Comparison of ENCODE assay signal across 30 cellular contexts in genomic region chr17:33242725-33243124, GRCh38. TPM values are rescaled to one million over a fixed set of nuclear protein-coding genes. Genes with fewer than 3 reads are reported as not detected.
"Had no signal": no experiment of that assay in that cellular context is flagged by ENCODE, and none has a peak within 500 bp of the region (broad histone marks: within the 10 kb centered on the region; RNA-seq: fewer than 3 reads in every experiment).

No MANE protein-coding gene starts in this region.

- H3K36me3 Mint-ChIP-seq: mesothelial cell of epicardium; naive B cell; natural killer cell treated with Interleukin-12 subunit alpha and Interleukin-12 subunit beta and Interleukin-15 and Interleukin-18, amount 100 ng/mL, for 72 hours; stimulated activated effector memory CD8-positive, alpha-beta T cell treated with anti-CD3 and anti-CD28 coated beads, Interleukin-12 subunit alpha, Interleukin-12 subunit beta, amount 100 ng/mL, for 72 hours had no signal

- H3K27ac ChIP-seq: dorsolateral prefrontal cortex, gastrocnemius medialis, parathyroid adenoma, sigmoid colon, stomach, tibial artery, upper lobe of left lung, uterus had no signal

- H3K4me3 ChIP-seq: dorsolateral prefrontal cortex, gastrocnemius medialis, mucosa of descending colon, sigmoid colon, stomach, tibial artery, upper lobe of left lung, uterus had no signal

- ATAC-seq: gastrocnemius medialis; mucosa of descending colon; stimulated activated effector memory CD8-positive, alpha-beta T cell treated with anti-CD3 and anti-CD28 coated beads, Interleukin-12 subunit alpha, Interleukin-12 subunit beta, amount 100 ng/mL, for 72 hours had no signal

- H3K36me3 ChIP-seq: gastrocnemius medialis, sigmoid colon, stomach, tibial artery, upper lobe of left lung, uterus had no signal

- H3K4me1 ChIP-seq: gastrocnemius medialis, parathyroid adenoma, sigmoid colon, stomach, tibial artery, upper lobe of left lung, uterus had no signal

- H3K4me1 Mint-ChIP-seq: mesothelial cell of epicardium; naive B cell; neural crest cell; stimulated activated effector memory CD8-positive, alpha-beta T cell treated with anti-CD3 and anti-CD28 coated beads, Interleukin-12 subunit alpha, Interleukin-12 subunit beta, amount 100 ng/mL, for 72 hours had no signal

- H3K27me3 ChIP-seq: dorsolateral prefrontal cortex, sigmoid colon, upper lobe of left lung, uterus had no signal

- H3K9me3 ChIP-seq: gastrocnemius medialis, mucosa of descending colon, sigmoid colon, stomach, tibial artery, upper lobe of left lung, uterus had no signal

- H3K27ac Mint-ChIP-seq: mesothelial cell of epicardium; natural killer cell treated with Interleukin-12 subunit alpha and Interleukin-12 subunit beta and Interleukin-15 and Interleukin-18, amount 100 ng/mL, for 72 hours; progenitor cell of endocrine pancreas; stimulated activated effector memory CD8-positive, alpha-beta T cell treated with anti-CD3 and anti-CD28 coated beads, Interleukin-12 subunit alpha, Interleukin-12 subunit beta, amount 100 ng/mL, for 72 hours had no signal

- H3K9me3 Mint-ChIP-seq: natural killer cell treated with Interleukin-12 subunit alpha and Interleukin-12 subunit beta and Interleukin-15 and Interleukin-18, amount 100 ng/mL, for 72 hours; neural crest cell; stimulated activated effector memory CD8-positive, alpha-beta T cell treated with anti-CD3 and anti-CD28 coated beads, Interleukin-12 subunit alpha, Interleukin-12 subunit beta, amount 100 ng/mL, for 72 hours had no signal

- FAIRE-seq: keratinocyte had no signal

- H3K4me3 Mint-ChIP-seq: mesothelial cell of epicardium; naive B cell; natural killer cell treated with Interleukin-12 subunit alpha and Interleukin-12 subunit beta and Interleukin-15 and Interleukin-18, amount 100 ng/mL, for 72 hours; neural crest cell; stimulated activated effector memory CD8-positive, alpha-beta T cell treated with anti-CD3 and anti-CD28 coated beads, Interleukin-12 subunit alpha, Interleukin-12 subunit beta, amount 100 ng/mL, for 72 hours had no signal

- DNase-seq: dorsolateral prefrontal cortex; effector CD4-positive, alpha-beta T cell; foreskin fibroblast; gastrocnemius medialis; head of caudate nucleus; mesenchymal stem cell; mucosa of descending colon; naive B cell; sigmoid colon; stimulated activated CD4-positive, alpha-beta T cell treated with anti-CD3 and anti-CD28 coated beads, Interleukin-2, amount 100 ng/mL, for 24 hours; stimulated activated CD4-positive, alpha-beta T cell treated with anti-CD3 and anti-CD28 coated beads, Interleukin-4, amount 100 ng/mL, for 24 hours; stimulated activated naive CD4-positive, alpha-beta T cell treated with Interleukin-2 at 50 U/mL for 16 hours; stomach; tibial artery; uterus had no signal

RNA-seq across cellular contexts. Expression of gene ASIC2, which starts 50.4 kb away (rescaled TPM):
- total RNA-seq: gastrocnemius medialis; glomerular endothelial cell; lung microvascular endothelial cell; natural killer cell treated with Interleukin-12 subunit alpha and Interleukin-12 subunit beta and Interleukin-15 and Interleukin-18, amount 100 ng/mL, for 72 hours; osteoblast; skeletal muscle tissue; subcutaneous adipose tissue had no signal
- polyA plus RNA-seq: esophagus, keratinocyte, liver had no signal
